1 cellular context compared by ENCODE assay signal in genomic region chr16:29790949-29791844, GRCh38.
A peak's percentile ranks its signal among the peaks of the same experiment; 100 is the strongest.
TF ChIP-seq lines count a peak whose summit lies in the region.

No MANE protein-coding gene starts in this region.

TF ChIP-seq in HEK293, 187 proteins besides CTCF, POLR2A, EP300 and RAD21 (continued from another document):
- TF ChIP-seq ZSCAN16 (tag by site-specific recombination; IDR thresholded peaks at IDR 0.05) (0 out of 2 replicates have a peak, but pooled peaks have one; percentile 27), ZBTB20 (tag by site-specific recombination; IDR thresholded peaks at IDR 0.05) (no peak), ZNF138 (tag by site-specific recombination; IDR thresholded peaks at IDR 0.05; ENCODE audit: borderline replicate concordance) (no peak), HIC1 (tag by site-specific recombination; IDR thresholded peaks at IDR 0.05) (no peak), ZNF677 (tag by site-specific recombination; IDR thresholded peaks at IDR 0.05) (no peak), ZNF112 (tag by site-specific recombination; IDR thresholded peaks at IDR 0.05) (no peak), HOXA7 (CRISPR knock-in tag; IDR thresholded peaks at IDR 0.05; ENCODE audit: borderline replicate concordance) (no peak), ZNF214 (tag by site-specific recombination; IDR thresholded peaks at IDR 0.05; ENCODE audit: borderline replicate concordance) (no peak), ZNF701 (tag by site-specific recombination; IDR thresholded peaks at IDR 0.05) (no peak), ZNF596 (tag by site-specific recombination; IDR thresholded peaks at IDR 0.05) (no peak), ZNF624 (tag by site-specific recombination; IDR thresholded peaks at IDR 0.05) (no peak), ZFP69B (tag by site-specific recombination; IDR thresholded peaks at IDR 0.05) (no peak)
- TF ChIP-seq, protein P1, sequence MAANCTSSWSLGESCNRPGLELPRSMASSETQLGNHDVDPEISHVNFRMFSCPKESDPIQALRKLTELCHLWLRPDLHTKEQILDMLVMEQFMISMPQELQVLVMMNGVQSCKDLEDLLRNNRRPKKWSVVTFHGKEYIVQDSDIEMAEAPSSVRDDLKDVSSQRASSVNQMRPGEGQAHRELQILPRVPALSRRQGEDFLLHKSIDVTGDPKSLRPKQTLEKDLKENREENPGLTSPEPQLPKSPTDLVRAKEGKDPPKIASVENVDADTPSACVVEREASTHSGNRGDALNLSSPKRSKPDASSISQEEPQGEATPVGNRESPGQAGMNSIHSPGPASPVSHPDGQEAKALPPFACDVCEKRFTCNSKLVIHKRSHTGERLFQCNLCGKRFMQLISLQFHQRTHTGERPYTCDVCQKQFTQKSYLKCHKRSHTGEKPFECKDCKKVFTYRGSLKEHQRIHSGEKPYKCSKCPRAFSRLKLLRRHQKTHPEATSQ (tag by site-specific recombination; IDR thresholded peaks at IDR 0.05) = no peak
